In the genomic region with DNA sequence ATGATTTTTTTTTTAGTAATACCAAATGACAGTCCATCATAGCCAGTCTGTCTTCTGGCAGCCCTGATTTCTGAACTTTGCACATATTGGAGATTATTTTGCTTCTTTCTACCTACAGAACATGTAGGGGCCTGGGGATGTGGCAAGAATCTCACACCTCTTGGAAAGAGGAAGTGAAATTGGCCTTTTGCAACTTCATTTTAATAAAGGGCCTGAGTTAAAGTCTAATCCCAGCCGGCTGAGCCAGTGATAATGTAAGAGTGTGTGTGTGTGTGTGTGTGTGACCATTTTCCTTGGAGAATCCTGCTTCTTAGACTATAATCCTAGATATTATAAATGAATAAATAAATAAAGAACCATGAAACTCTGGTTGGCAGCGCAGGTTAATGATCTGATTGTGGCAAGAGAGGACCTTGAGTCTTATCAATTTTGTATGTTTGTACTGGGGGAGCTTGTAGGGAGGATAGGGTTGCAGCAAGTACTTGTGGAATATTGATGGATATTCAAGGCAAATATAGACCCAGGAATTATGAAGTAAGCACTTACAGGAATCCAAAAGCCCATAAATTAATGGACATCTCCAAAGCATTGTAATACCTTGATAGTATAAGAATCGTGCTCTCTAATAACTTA, we compare ENCODE assay signal across 10 cellular contexts.
DNase-seq lines count a peak whose midpoint lies in the region; ATAC-seq and TF ChIP-seq lines count a peak whose summit lies in the region.
"Had no signal": no experiment of that assay in that cellular context is flagged by ENCODE, and none has a peak within 500 bp of the region (broad histone marks: within the 10 kb centered on the region; RNA-seq: fewer than 3 reads in every experiment).

No MANE protein-coding gene starts in this region.

- H4K20me1 ChIP-seq in OCI-LY1 (ENCODE audit: insufficient read depth, low read length) (no peaks in the 10 kb centered on the region), PC-9 (ENCODE audit: insufficient read depth) (no peaks in the 10 kb centered on the region)

- H3K4me2 ChIP-seq in OCI-LY1 (ENCODE audit: low read length) = peak overlapping the region; percentile 14; the same call in 1 of the 2 replicates
- H3K4me2 ChIP-seq in PC-9 = no peak overlapping the region

- H3K27ac ChIP-seq in OCI-LY1 (ENCODE audit: low read depth, low read length, poor library complexity, severe bottlenecking) (peak overlapping the region; percentile 82), PC-9 (no peak overlapping the region), right cardiac atrium (ENCODE audit: low read length) (no peak overlapping the region)
- H3K27ac ChIP-seq: ascending aorta, C4-2B had no signal

- WGBS in right cardiac atrium = 77% methylated on average over 3 of the region's 3 CpGs

- ATAC-seq in GM19328 (IDR thresholded peaks at IDR 0.05; ENCODE audit: unreplicated experiment) (peak; percentile 73), HG03045 (IDR thresholded peaks at IDR 0.05; ENCODE audit: unreplicated experiment) (peak; percentile 90), right cardiac atrium (no peak)

- POLR2A ChIA-PET in PC-9 (lab: Charles Lee; ENCODE audit: unreplicated experiment) = no interaction called here

- H3K4me3 ChIP-seq in OCI-LY1 (ENCODE audit: low read depth, low read length, poor library complexity, severe bottlenecking) (no peak overlapping the region), PC-9 (no peak overlapping the region), right cardiac atrium (ENCODE audit: low read length) (no peak overlapping the region)
- H3K4me3 ChIP-seq: ascending aorta had no signal

- peak overlapping the region; percentile 10; the same call in 1 of the 2 replicates for H3K9ac ChIP-seq in OCI-LY1 (ENCODE audit: low read length)

- no peaks in the 10 kb centered on the region for H3K9me3 ChIP-seq in OCI-LY1 (ENCODE audit: low read length)
- H3K9me3 ChIP-seq in PC-9 (ENCODE audit: insufficient read depth, low read depth) = 0 out of 2 replicates have a peak, but pooled peaks cover 6% of the 10 kb centered on the region
- peaks cover 2% of the 10 kb centered on the region for H3K9me3 ChIP-seq in right cardiac atrium (ENCODE audit: control insufficient read depth, low read length)
- H3K9me3 ChIP-seq: ascending aorta had no signal

- H3K36me3 ChIP-seq in OCI-LY1 (ENCODE audit: insufficient read depth, low read length) (no peaks in the 10 kb centered on the region), PC-9 (ENCODE audit: low read depth) (no peaks in the 10 kb centered on the region)
- H3K36me3 ChIP-seq: ascending aorta had no signal

- H3K4me1 ChIP-seq in OCI-LY1 (ENCODE audit: insufficient read depth, low read length, severe bottlenecking) (peaks cover 63% of the 10 kb centered on the region), PC-9 (replicated peaks; ENCODE audit: insufficient read depth) (no peaks in the 10 kb centered on the region; the same call in 1 of the 2 replicates), right cardiac atrium (ENCODE audit: control insufficient read depth, insufficient read depth, low read length) (no peaks in the 10 kb centered on the region)
- H3K4me1 ChIP-seq: ascending aorta had no signal

- CTCF ChIA-PET in PC-9 (lab: Charles Lee) = no interaction called here

- peak; percentile 73 for DNase-seq in CD1c-positive myeloid dendritic cell (ENCODE audit: extremely low spot score)
- DNase-seq in activated CD4-positive, alpha-beta T cell treated with anti-CD3 and anti-CD28 coated beads, Interleukin-2, amount 50 U/mL, for 1 hour = no peak
- DNase-seq in PC-9 = no peak
- DNase-seq in GDM1 (lab: John Stamatoyannopoulos, UW) = no peak
- DNase-seq in right cardiac atrium = no peak

- TF ChIP-seq CTCF in OCI-LY1 (IDR thresholded peaks at IDR 0.05; ENCODE audit: low read length) = no peak
- no peak for TF ChIP-seq CTCF in PC-9 (conservative IDR thresholded peaks at IDR 0.05)

- H3K27me3 ChIP-seq in OCI-LY1 (ENCODE audit: insufficient read depth, low read length) = no peaks in the 10 kb centered on the region
- no peaks in the 10 kb centered on the region for H3K27me3 ChIP-seq in PC-9 (ENCODE audit: insufficient read depth, low read depth)
- no peaks in the 10 kb centered on the region for H3K27me3 ChIP-seq in right cardiac atrium (ENCODE audit: control insufficient read depth, insufficient read depth)
- H3K27me3 ChIP-seq: ascending aorta had no signal

- BruUV-seq in PC-9 (replicated peaks; lab: Mats Ljungman, UMichigan) = no TSS peak

- H2AFZ ChIP-seq in OCI-LY1 (ENCODE audit: low read length) (no peak overlapping the region), PC-9 (no peak overlapping the region)

- no peaks in the 10 kb centered on the region for H3K9me2 ChIP-seq in OCI-LY1 (ENCODE audit: low read depth, low read length)
- H3K9me2 ChIP-seq in PC-9 (ENCODE audit: insufficient read depth) = 0 out of 2 replicates have a peak, but pooled peaks cover 5% of the 10 kb centered on the region

- H3F3A ChIP-seq in OCI-LY1 (ENCODE audit: insufficient read depth, low read length) (no peaks in the 10 kb centered on the region), PC-9 (ENCODE audit: insufficient read depth, low read depth) (no peaks in the 10 kb centered on the region)

- H3K79me2 ChIP-seq in OCI-LY1 (ENCODE audit: insufficient read depth, low read length) (no peaks in the 10 kb centered on the region), PC-9 (ENCODE audit: low read depth) (no peaks in the 10 kb centered on the region)

- intact Hi-C loops in PC-9 (cut with micrococcal nuclease; ENCODE audit: unreplicated experiment) = no loop called here
- intact Hi-C loops in right cardiac atrium (cut with DNase I) = loop anchor here in 1 of 4 donors (10.0 kb wide), 1 partner anchor 278 kb away; no protein-coding TSS in a partner anchor

Comparison
In these comparisons a context has a peak if more than half of its experiments do, and no peak if none do; other contexts are left out.
1. ATAC-seq: peak in GM19328 (single experiment) and HG03045 (single experiment); none in right cardiac atrium (0 of 2).